In genomic region chr11:119168471-119169271, GRCh38 we compare ENCODE assay signal across 1 cellular context.
A peak's percentile ranks its signal among the peaks of the same experiment; 100 is the strongest.
TF ChIP-seq lines count a peak whose summit lies in the region.

A gene with protein sequence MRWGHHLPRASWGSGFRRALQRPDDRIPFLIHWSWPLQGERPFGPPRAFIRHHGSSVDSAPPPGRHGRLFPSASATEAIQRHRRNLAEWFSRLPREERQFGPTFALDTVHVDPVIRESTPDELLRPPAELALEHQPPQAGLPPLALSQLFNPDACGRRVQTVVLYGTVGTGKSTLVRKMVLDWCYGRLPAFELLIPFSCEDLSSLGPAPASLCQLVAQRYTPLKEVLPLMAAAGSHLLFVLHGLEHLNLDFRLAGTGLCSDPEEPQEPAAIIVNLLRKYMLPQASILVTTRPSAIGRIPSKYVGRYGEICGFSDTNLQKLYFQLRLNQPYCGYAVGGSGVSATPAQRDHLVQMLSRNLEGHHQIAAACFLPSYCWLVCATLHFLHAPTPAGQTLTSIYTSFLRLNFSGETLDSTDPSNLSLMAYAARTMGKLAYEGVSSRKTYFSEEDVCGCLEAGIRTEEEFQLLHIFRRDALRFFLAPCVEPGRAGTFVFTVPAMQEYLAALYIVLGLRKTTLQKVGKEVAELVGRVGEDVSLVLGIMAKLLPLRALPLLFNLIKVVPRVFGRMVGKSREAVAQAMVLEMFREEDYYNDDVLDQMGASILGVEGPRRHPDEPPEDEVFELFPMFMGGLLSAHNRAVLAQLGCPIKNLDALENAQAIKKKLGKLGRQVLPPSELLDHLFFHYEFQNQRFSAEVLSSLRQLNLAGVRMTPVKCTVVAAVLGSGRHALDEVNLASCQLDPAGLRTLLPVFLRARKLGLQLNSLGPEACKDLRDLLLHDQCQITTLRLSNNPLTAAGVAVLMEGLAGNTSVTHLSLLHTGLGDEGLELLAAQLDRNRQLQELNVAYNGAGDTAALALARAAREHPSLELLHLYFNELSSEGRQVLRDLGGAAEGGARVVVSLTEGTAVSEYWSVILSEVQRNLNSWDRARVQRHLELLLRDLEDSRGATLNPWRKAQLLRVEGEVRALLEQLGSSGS (plus strand): TSS chr11:119168725. CDS start chr11:119171404, 2,679 bp downstream.

TF ChIP-seq in GM23338, 12 proteins besides CTCF, POLR2A, EP300 and RAD21 (continued from another document):
- TF ChIP-seq, protein P1, sequence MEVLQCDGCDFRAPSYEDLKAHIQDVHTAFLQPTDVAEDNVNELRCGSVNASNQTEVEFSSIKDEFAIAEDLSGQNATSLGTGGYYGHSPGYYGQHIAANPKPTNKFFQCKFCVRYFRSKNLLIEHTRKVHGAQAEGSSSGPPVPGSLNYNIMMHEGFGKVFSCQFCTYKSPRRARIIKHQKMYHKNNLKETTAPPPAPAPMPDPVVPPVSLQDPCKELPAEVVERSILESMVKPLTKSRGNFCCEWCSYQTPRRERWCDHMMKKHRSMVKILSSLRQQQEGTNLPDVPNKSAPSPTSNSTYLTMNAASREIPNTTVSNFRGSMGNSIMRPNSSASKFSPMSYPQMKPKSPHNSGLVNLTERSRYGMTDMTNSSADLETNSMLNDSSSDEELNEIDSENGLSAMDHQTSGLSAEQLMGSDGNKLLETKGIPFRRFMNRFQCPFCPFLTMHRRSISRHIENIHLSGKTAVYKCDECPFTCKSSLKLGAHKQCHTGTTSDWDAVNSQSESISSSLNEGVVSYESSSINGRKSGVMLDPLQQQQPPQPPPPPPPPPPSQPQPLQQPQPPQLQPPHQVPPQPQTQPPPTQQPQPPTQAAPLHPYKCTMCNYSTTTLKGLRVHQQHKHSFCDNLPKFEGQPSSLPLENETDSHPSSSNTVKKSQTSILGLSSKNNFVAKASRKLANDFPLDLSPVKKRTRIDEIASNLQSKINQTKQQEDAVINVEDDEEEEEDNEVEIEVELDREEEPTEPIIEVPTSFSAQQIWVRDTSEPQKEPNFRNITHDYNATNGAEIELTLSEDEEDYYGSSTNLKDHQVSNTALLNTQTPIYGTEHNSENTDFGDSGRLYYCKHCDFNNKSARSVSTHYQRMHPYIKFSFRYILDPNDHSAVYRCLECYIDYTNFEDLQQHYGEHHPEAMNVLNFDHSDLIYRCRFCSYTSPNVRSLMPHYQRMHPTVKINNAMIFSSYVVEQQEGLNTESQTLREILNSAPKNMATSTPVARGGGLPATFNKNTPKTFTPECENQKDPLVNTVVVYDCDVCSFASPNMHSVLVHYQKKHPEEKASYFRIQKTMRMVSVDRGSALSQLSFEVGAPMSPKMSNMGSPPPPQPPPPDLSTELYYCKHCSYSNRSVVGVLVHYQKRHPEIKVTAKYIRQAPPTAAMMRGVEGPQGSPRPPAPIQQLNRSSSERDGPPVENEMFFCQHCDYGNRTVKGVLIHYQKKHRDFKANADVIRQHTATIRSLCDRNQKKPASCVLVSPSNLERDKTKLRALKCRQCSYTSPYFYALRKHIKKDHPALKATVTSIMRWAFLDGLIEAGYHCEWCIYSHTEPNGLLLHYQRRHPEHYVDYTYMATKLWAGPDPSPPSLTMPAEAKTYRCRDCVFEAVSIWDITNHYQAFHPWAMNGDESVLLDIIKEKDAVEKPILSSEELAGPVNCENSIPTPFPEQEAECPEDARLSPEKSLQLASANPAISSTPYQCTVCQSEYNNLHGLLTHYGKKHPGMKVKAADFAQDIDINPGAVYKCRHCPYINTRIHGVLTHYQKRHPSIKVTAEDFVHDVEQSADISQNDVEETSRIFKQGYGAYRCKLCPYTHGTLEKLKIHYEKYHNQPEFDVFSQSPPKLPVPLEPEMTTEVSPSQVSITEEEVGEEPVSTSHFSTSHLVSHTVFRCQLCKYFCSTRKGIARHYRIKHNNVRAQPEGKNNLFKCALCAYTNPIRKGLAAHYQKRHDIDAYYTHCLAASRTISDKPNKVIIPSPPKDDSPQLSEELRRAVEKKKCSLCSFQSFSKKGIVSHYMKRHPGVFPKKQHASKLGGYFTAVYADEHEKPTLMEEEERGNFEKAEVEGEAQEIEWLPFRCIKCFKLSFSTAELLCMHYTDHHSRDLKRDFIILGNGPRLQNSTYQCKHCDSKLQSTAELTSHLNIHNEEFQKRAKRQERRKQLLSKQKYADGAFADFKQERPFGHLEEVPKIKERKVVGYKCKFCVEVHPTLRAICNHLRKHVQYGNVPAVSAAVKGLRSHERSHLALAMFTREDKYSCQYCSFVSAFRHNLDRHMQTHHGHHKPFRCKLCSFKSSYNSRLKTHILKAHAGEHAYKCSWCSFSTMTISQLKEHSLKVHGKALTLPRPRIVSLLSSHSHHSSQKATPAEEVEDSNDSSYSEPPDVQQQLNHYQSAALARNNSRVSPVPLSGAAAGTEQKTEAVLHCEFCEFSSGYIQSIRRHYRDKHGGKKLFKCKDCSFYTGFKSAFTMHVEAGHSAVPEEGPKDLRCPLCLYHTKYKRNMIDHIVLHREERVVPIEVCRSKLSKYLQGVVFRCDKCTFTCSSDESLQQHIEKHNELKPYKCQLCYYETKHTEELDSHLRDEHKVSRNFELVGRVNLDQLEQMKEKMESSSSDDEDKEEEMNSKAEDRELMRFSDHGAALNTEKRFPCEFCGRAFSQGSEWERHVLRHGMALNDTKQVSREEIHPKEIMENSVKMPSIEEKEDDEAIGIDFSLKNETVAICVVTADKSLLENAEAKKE (CRISPR knock-in tag; IDR thresholded peaks at IDR 0.05), result no peak
- TF ChIP-seq ZNF331 (CRISPR knock-in tag; IDR thresholded peaks at IDR 0.05; ENCODE audit: low read depth) (no peak), ZNF114 (CRISPR knock-in tag; IDR thresholded peaks at IDR 0.05) (no peak), EZH2 (IDR thresholded peaks at IDR 0.05; ENCODE audit: low read depth, unreplicated experiment) (no peak), POLR2AphosphoS5 (IDR thresholded peaks at IDR 0.05; ENCODE audit: low read depth) (peak; percentile 62), REST (IDR thresholded peaks at IDR 0.05; ENCODE audit: unreplicated experiment) (peak; percentile 7)
